ENCODE assay signal across 8 cellular contexts in the genomic region with DNA sequence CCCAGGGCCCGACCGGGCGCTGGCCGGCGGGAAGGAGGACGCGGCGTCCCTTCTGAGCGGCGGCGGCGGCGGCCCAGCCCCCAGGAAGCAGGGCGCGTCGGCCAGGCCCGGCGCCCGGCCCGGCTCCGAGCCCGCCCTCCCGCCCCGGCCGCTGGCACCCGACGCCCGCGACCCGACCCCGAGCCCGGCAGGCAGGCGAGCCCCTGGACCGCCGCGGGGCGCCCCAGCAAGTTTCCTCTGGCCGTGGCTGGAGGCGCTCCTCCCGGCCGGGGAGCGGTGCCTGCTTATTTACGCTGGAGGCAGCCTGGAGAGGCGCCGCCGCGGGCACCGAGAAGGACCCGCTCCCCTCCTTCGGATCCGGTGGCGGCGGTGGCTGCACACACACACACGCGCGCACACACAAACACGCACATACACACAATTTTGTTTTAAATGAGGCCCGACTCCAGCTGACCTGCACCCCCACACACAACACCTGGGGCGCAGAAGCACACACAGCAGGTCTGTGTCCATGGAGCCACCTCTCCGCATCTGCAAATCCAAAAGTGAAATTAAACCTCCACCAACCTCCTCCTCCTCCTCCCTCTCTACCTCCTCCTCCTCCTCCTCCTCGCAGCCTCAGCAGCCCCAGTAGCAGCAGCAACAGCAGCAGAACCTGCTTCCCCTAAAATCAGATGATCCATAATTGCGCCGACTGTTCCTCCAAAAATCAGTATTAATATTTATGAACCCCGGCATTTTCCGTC. TPM values are rescaled to one million over a fixed set of nuclear protein-coding genes. Genes with fewer than 3 reads are reported as not detected.
DNase-seq lines count a peak whose midpoint lies in the region; ATAC-seq and TF ChIP-seq lines count a peak whose summit lies in the region.

No MANE protein-coding gene starts in this region.

- peaks cover 63% of the 10 kb centered on the region for H3K4me1 Mint-ChIP-seq in activated naive CD4-positive, alpha-beta T cell treated with anti-CD3 and anti-CD28 coated beads, Interleukin-2, amount 50 U/mL, for 24 hours

- no peaks in the 10 kb centered on the region for H3K9me3 ChIP-seq in parathyroid adenoma (ENCODE audit: control insufficient read depth, low read length)

- TF ChIP-seq CTCF in HFF-Myc (IDR thresholded peaks at IDR 0.05; ENCODE audit: low read depth, low read length, missing control alignments) (no peak), parathyroid adenoma (IDR thresholded peaks at IDR 0.05) (no peak)

- peak overlapping the region; percentile 100 for H3K27ac Mint-ChIP-seq in activated naive CD4-positive, alpha-beta T cell treated with anti-CD3 and anti-CD28 coated beads, Interleukin-2, amount 50 U/mL, for 24 hours

- peak overlapping the region; percentile 78 for H2AFZ ChIP-seq in parathyroid adenoma

- H3K4me1 ChIP-seq in parathyroid adenoma, result peaks cover 3% of the 10 kb centered on the region

- intact Hi-C loops in Right ventricle myocardium inferior (cut with DNase I), result loop anchor here (1.0 to 5.0 kb wide), 7 partner anchors 61 to 206 kb away; a partner anchor contains a TSS

- H3K4me3 ChIP-seq in HFF-Myc (replicated peaks; ENCODE audit: low read depth, low read length) (peak overlapping the region; percentile 74), parathyroid adenoma (ENCODE audit: low read depth, low read length) (peak overlapping the region; percentile 99)

- peak overlapping the region; percentile 99 for H3K4me3 Mint-ChIP-seq in activated naive CD4-positive, alpha-beta T cell treated with anti-CD3 and anti-CD28 coated beads, Interleukin-2, amount 50 U/mL, for 24 hours

- H3K79me2 ChIP-seq in parathyroid adenoma, result peaks cover 16% of the 10 kb centered on the region

- H3K27ac ChIP-seq in parathyroid adenoma, result peak overlapping the region; percentile 97

- no peaks in the 10 kb centered on the region for H3K27me3 ChIP-seq in parathyroid adenoma (ENCODE audit: control insufficient read depth, insufficient read depth, low read length)

- H3K27me3 Mint-ChIP-seq in activated naive CD4-positive, alpha-beta T cell treated with anti-CD3 and anti-CD28 coated beads, Interleukin-2, amount 50 U/mL, for 24 hours, result no peaks in the 10 kb centered on the region

- ATAC-seq in Right ventricle myocardium inferior (no peak), HG02852 (IDR thresholded peaks at IDR 0.05; ENCODE audit: unreplicated experiment) (no peak), GM21737 (IDR thresholded peaks at IDR 0.05; ENCODE audit: unreplicated experiment) (no peak)

- H3K36me3 Mint-ChIP-seq in activated naive CD4-positive, alpha-beta T cell treated with anti-CD3 and anti-CD28 coated beads, Interleukin-2, amount 50 U/mL, for 24 hours, result peaks cover 13% of the 10 kb centered on the region

- H3K4me2 ChIP-seq in parathyroid adenoma (ENCODE audit: low read length), result peak overlapping the region; percentile 91

- peak overlapping the region; percentile 11 for H3K9ac ChIP-seq in parathyroid adenoma

- H3K9me3 Mint-ChIP-seq in activated naive CD4-positive, alpha-beta T cell treated with anti-CD3 and anti-CD28 coated beads, Interleukin-2, amount 50 U/mL, for 24 hours, result no peaks in the 10 kb centered on the region

- H3K36me3 ChIP-seq in parathyroid adenoma (ENCODE audit: control insufficient read depth, insufficient read depth, low read length), result no peaks in the 10 kb centered on the region

- DNase-seq in Daoy (ENCODE audit: low read depth) (peak; percentile 28), HFF-Myc (ENCODE audit: extremely low read depth, low read depth) (no peak), RPMI8226 (peak; percentile 74), Right ventricle myocardium inferior (ENCODE audit: missing footprints) (peak; percentile 82)

RNA-seq across cellular contexts. Expression of a gene that starts 0.7 kb away (rescaled TPM):
- total RNA-seq in Daoy (2014; rRNA removed; shearing (Covaris generic)), result 10.7 and 33.4 TPM in 2 replicates
- total RNA-seq in Right ventricle myocardium inferior, result 34.0 TPM
